Comparison of ENCODE assay signal across 21 cellular contexts in genomic region chr5:119243888-119244287, GRCh38.
A peak's percentile ranks its signal among the peaks of the same experiment; 100 is the strongest.
DNase-seq lines count a peak whose midpoint lies in the region; ATAC-seq and TF ChIP-seq lines count a peak whose summit lies in the region.
"Had no signal": no experiment of that assay in that cellular context is flagged by ENCODE, and none has a peak within 500 bp of the region (broad histone marks: within the 10 kb centered on the region; RNA-seq: fewer than 3 reads in every experiment).

No MANE protein-coding gene starts in this region.

- no peak overlapping the region for H2AFZ ChIP-seq in MM.1S (ENCODE audit: low read length)

- H3K4me1 ChIP-seq in gastroesophageal sphincter (no peaks in the 10 kb centered on the region), MM.1S (ENCODE audit: low read length) (no peaks in the 10 kb centered on the region)
- H3K4me1 ChIP-seq: SJSA1 had no signal

- H3K27ac ChIP-seq in 22Rv1: peak overlapping the region; percentile 70
- H3K27ac ChIP-seq in epithelial cell of prostate: no peak overlapping the region
- no peak overlapping the region for H3K27ac ChIP-seq in gastroesophageal sphincter
- H3K27ac ChIP-seq in MM.1S (ENCODE audit: low read length): no peak overlapping the region
- H3K27ac ChIP-seq: HL-60, SJSA1 had no signal

- no peaks in the 10 kb centered on the region for H3K9me3 Mint-ChIP-seq in brain
- H3K9me3 Mint-ChIP-seq: CD4-positive, alpha-beta memory T cell; IgD-negative memory B cell had no signal

- peak overlapping the region in 3 of 5 experiments; percentile 32 to 42 (median 41) for H3K27ac Mint-ChIP-seq in brain
- H3K27ac Mint-ChIP-seq: IgD-negative memory B cell had no signal

- no peak overlapping the region for H3K4me2 ChIP-seq in MM.1S (ENCODE audit: low read depth, low read length)

- no peaks in the 10 kb centered on the region for H3K79me2 ChIP-seq in MM.1S (ENCODE audit: low read length)

- no peak for TF ChIP-seq EP300 in gastroesophageal sphincter (IDR thresholded peaks at IDR 0.05)

- no peaks in the 10 kb centered on the region for H3K9me3 ChIP-seq in gastroesophageal sphincter
- H3K9me3 ChIP-seq in MM.1S (replicated peaks; ENCODE audit: insufficient read depth, low read length): no peaks in the 10 kb centered on the region
- H3K9me3 ChIP-seq: MG63, SJSA1 had no signal

- no peaks in the 10 kb centered on the region for H4K20me1 ChIP-seq in MM.1S (ENCODE audit: insufficient read depth, low read length)

- no peak overlapping the region for H3K9ac ChIP-seq in MM.1S (ENCODE audit: low read length)

- no peak for TF ChIP-seq POLR2A in gastroesophageal sphincter (IDR thresholded peaks at IDR 0.05)

- peaks cover 26% of the 10 kb centered on the region for H3K36me3 Mint-ChIP-seq in brain

- H3K9me2 ChIP-seq in MM.1S (replicated peaks; ENCODE audit: insufficient read depth, low read length): no peaks in the 10 kb centered on the region

- WGBS in gastroesophageal sphincter (ENCODE audit: low coverage in 1 of 2), 2 donors: 88% methylated on average over 3 of the region's 3 CpGs; no CpG with 5 or more reads in 1 of the 2 donors

- no peak for ATAC-seq in GM18907 (IDR thresholded peaks at IDR 0.05; ENCODE audit: unreplicated experiment)
- ATAC-seq in gastroesophageal sphincter: no peak
- ATAC-seq: HCT116 had no signal

- H3K4me3 ChIP-seq in gastroesophageal sphincter (no peak overlapping the region), MM.1S (ENCODE audit: low read length) (no peak overlapping the region)
- H3K4me3 ChIP-seq: MG63, SJSA1 had no signal

- no peak for TF ChIP-seq CTCF in 22Rv1 (IDR thresholded peaks at IDR 0.05)
- TF ChIP-seq CTCF in brain (conservative IDR thresholded peaks at IDR 0.05): no peak
- TF ChIP-seq CTCF in gastroesophageal sphincter (IDR thresholded peaks at IDR 0.05): no peak
- no peak for TF ChIP-seq CTCF in MM.1S (IDR thresholded peaks at IDR 0.05; ENCODE audit: low read length)

- no peaks in the 10 kb centered on the region for H3K27me3 Mint-ChIP-seq in brain
- H3K27me3 Mint-ChIP-seq: CD4-positive, alpha-beta memory T cell; IgD-negative memory B cell had no signal

- no peaks in the 10 kb centered on the region for H3F3A ChIP-seq in MM.1S (ENCODE audit: insufficient read depth, low read length)

- DNase-seq in NCI-H526 (lab: John Stamatoyannopoulos, UW): peak; percentile 50 to 55
- DNase-seq in epithelial cell of prostate (ENCODE audit: low read depth, low spot score): peak; percentile 8
- no peak for DNase-seq in DMS79 treated with DMSO at 0.1 percent for 48 hours (lab: John Stamatoyannopoulos, UW)
- no peak for DNase-seq in MM.1S
- DNase-seq: Calu3; CD4-positive, alpha-beta memory T cell; DMS79; Karpas-422; MG63; NCI-H1092 treated with DMSO at 0.1 percent for 48 hours; NCI-H2081; NCI-H2171 treated with DMSO at 0.1 percent for 48 hours; NCI-H446 had no signal

- H3K36me3 ChIP-seq in gastroesophageal sphincter (peaks cover 0 to 68% of the 10 kb centered on the region in 2 donors), MM.1S (replicated peaks; ENCODE audit: insufficient read depth, low read length) (no peaks in the 10 kb centered on the region)
- H3K36me3 ChIP-seq: MG63, SJSA1 had no signal

- H3K27me3 ChIP-seq in gastroesophageal sphincter: no peaks in the 10 kb centered on the region
- no peaks in the 10 kb centered on the region for H3K27me3 ChIP-seq in MM.1S (replicated peaks; ENCODE audit: insufficient read depth, low read length)
- H3K27me3 ChIP-seq: MG63, SJSA1 had no signal

- peaks cover 4% of the 10 kb centered on the region for H3K4me1 Mint-ChIP-seq in brain
- H3K4me1 Mint-ChIP-seq: IgD-negative memory B cell had no signal

- H3K4me3 Mint-ChIP-seq in brain: no peak overlapping the region
- H3K4me3 Mint-ChIP-seq: CD4-positive, alpha-beta memory T cell; IgD-negative memory B cell had no signal

Comparison
In these comparisons a context has a peak if more than half of its experiments do, and no peak if none do; other contexts are left out.
1. DNase-seq: peak in NCI-H526 (2 of 2) and epithelial cell of prostate (single experiment); none in DMS79 treated with DMSO at 0.1 percent for 48 hours (single experiment) and MM.1S (single experiment).